8 cellular contexts compared by ENCODE assay signal in the genomic region with DNA sequence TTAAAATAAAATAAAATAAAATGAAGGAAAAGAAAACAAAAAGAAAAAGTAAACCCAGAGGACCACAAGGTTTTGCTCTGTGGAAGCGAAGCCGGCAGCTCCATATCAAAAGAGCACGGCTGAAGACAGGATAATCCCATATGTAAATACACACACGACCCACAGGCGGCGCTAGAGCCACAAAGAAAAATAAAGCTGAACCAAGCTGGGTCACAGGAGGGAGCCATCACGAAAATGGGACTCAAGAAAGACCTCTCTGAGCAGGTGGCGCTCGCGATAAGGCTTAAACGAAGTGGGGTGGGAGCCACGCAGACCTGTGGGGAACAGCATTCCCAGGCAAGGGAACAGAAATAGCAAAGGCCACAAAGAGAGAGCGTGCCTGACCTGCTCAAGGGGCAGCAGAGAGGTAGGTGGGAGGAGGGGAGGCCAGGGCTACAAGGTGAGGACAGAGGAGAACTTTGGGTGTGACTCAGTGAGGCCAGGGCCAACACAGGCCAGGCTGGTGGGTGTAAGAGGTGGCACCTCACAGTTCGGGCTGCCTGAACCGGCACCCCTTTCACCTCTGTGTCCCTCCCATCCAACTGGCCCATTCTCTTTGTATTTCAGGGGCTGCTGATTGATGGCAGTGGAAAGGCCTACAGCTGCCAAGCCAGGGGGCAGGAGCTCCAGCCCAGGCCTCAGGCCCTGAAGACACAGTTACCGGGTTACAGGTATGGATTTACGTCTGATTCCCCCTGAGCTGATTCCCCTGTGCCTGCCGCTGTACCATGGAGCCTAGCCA. TPM values are rescaled to one million over a fixed set of nuclear protein-coding genes. Genes with fewer than 3 reads are reported as not detected.
DNase-seq lines count a peak whose midpoint lies in the region; ATAC-seq and TF ChIP-seq lines count a peak whose summit lies in the region.

No MANE protein-coding gene starts in this region.

- peaks cover 0 to 2% (median 0%) of the 10 kb centered on the region in 4 donors for H3K9me3 ChIP-seq in liver (ENCODE audit: control insufficient read depth in 4 of 4, low read length in 3 of 4)

- 49% methylated on average over 18 of the region's 18 CpGs for WGBS in liver

- TF ChIP-seq RAD21 in liver (IDR thresholded peaks at IDR 0.05): peak; percentile 96 to 97

- H3K4me1 ChIP-seq in liver (ENCODE audit: control insufficient read depth in 4 of 4, insufficient read depth in 4 of 4, low read length in 3 of 4): peaks cover 0 to 2% (median 0%) of the 10 kb centered on the region in 4 donors

- ATAC-seq in GM21529 (IDR thresholded peaks at IDR 0.05; ENCODE audit: unreplicated experiment): no peak

- no peak overlapping the region for H3K9ac ChIP-seq in liver (ENCODE audit: low read depth in 1 of 2, low read length in 2 of 2)

- TF ChIP-seq CTCF in choroid plexus epithelial cell (conservative IDR thresholded peaks at IDR 0.05; ENCODE audit: low read depth, low read length): peak; percentile 87
- peak; percentile 92 for TF ChIP-seq CTCF in liver (IDR thresholded peaks at IDR 0.05; ENCODE audit: low read depth, low read length, missing input control)

- no peak overlapping the region for H3K4me3 ChIP-seq in H7 (ENCODE audit: insufficient read depth, low read depth, low read length)
- H3K4me3 ChIP-seq in choroid plexus epithelial cell (ENCODE audit: low read depth, low read length): no peak overlapping the region
- no peak overlapping the region for H3K4me3 ChIP-seq in liver (ENCODE audit: low read depth in 1 of 3, low read length in 3 of 3)

- H3K27me3 ChIP-seq in H7 (ENCODE audit: control insufficient read depth, insufficient read depth, low read length): no peaks in the 10 kb centered on the region
- H3K27me3 ChIP-seq in liver (ENCODE audit: control insufficient read depth in 4 of 4, insufficient read depth in 4 of 4, low read length in 3 of 4): no peaks in the 10 kb centered on the region

- H3K27ac ChIP-seq in liver (ENCODE audit: low read depth in 1 of 2, low read length in 2 of 2): no peak overlapping the region

- H3K36me3 ChIP-seq in H7 (replicated peaks; ENCODE audit: control insufficient read depth, insufficient read depth, low read length): peaks cover 18% of the 10 kb centered on the region
- no peaks in the 10 kb centered on the region for H3K36me3 ChIP-seq in liver (ENCODE audit: control insufficient read depth in 4 of 4, insufficient read depth in 3 of 4, low read depth in 1 of 4, low read length in 3 of 4)

- DNase-seq in AG08395 (ENCODE audit: low spot score) (peak; percentile 76), H7 (peak; percentile 87), NCI-H446 treated with DMSO at 0.1 percent for 48 hours (lab: John Stamatoyannopoulos, UW) (peak; percentile 6), choroid plexus epithelial cell (ENCODE audit: low read depth) (peak; percentile 81)
- DNase-seq in activated CD4-positive, CD25-positive, alpha-beta regulatory T cell treated with anti-CD3 and anti-CD28 coated beads, Interleukin-2, amount 50 U/mL, for 72 hours: peak; percentile 68
- DNase-seq in stimulated activated CD8-positive, alpha-beta memory T cell treated with anti-CD3 and anti-CD28 coated beads, Interleukin-12 subunit alpha, Interleukin-12 subunit beta, amount 100 ng/mL, for 24 hours (ENCODE audit: extremely low read depth): peak; percentile 34

TF ChIP-seq in liver, 16 proteins besides CTCF, POLR2A, EP300 and RAD21:
- TF ChIP-seq HNF4A (conservative IDR thresholded peaks at IDR 0.05) (no peak), YY1 (IDR thresholded peaks at IDR 0.05) (no peak), EGR1 (IDR thresholded peaks at IDR 0.05; ENCODE audit: low read depth in 2 of 2) (no peak), FOXA2 (IDR thresholded peaks at IDR 0.05) (no peak), TAF1 (conservative IDR thresholded peaks at IDR 0.05) (no peak), GABPA (IDR thresholded peaks at IDR 0.05 in 1 of 2, conservative IDR thresholded peaks at IDR 0.05 in 1 of 2) (no peak), NR2F2 (IDR thresholded peaks at IDR 0.05) (no peak)

RNA-seq across cellular contexts. Expression of gene PTGIS, which starts 26.0 kb away (rescaled TPM):
- total RNA-seq in H7 (2014; rRNA removed; shearing (Covaris generic)): 14.3 and 15.4 TPM in 2 replicates
- 1 to 10 TPM; 2.4 to 6.3 TPM for total RNA-seq in liver
- polyA plus RNA-seq in liver: 1 to 10 TPM; 2.2 to 5.2 TPM

RNA-seq across cellular contexts. Expression of gene KCNB1, which starts 59.5 kb away (rescaled TPM):
- total RNA-seq in H7 (2014; rRNA removed; shearing (Covaris generic)): 0.41 and 0.48 TPM in 2 replicates
- under 1 TPM; under 0.01 to 0.33 TPM for total RNA-seq in liver
- polyA plus RNA-seq in liver: 1 to 10 TPM; 2.5 to 3.4 TPM

Comparison
In these comparisons a context has a peak if more than half of its experiments do, and no peak if none do; other contexts are left out.
1. DNase-seq: peak in every context shown above with its lines; median percentile 87 in H7; 81 in choroid plexus epithelial cell; 76 in AG08395; 68 in activated CD4-positive, CD25-positive, alpha-beta regulatory T cell treated with anti-CD3 and anti-CD28 coated beads, Interleukin-2, amount 50 U/mL, for 72 hours; 34 in stimulated activated CD8-positive, alpha-beta memory T cell treated with anti-CD3 and anti-CD28 coated beads, Interleukin-12 subunit alpha, Interleukin-12 subunit beta, amount 100 ng/mL, for 24 hours; 6 in NCI-H446 treated with DMSO at 0.1 percent for 48 hours.